1 cellular context compared by ENCODE assay signal in genomic region chr16:22370038-22370541, GRCh38.
TF ChIP-seq lines count a peak whose summit lies in the region.

No MANE protein-coding gene starts in this region.

TF ChIP-seq in endothelial cell of umbilical vein, 7 proteins besides CTCF, POLR2A, EP300 and RAD21 (continued from another document):
- TF ChIP-seq MAX (IDR thresholded peaks at IDR 0.05; ENCODE audit: insufficient read depth, insufficient read length) = no peak
- TF ChIP-seq FOS (IDR thresholded peaks at IDR 0.05; ENCODE audit: borderline replicate concordance, insufficient read depth, low read length) = no peak
- TF ChIP-seq POLR2AphosphoS5 (IDR thresholded peaks at IDR 0.05; ENCODE audit: insufficient read depth, low read depth, low read length) = no peak
- no peak for TF ChIP-seq MYC (IDR thresholded peaks at IDR 0.05; ENCODE audit: low read depth, low read length)
- no peak for TF ChIP-seq GATA2 (IDR thresholded peaks at IDR 0.05; ENCODE audit: insufficient read depth, insufficient read length, low read depth, low read length)
- no peak for TF ChIP-seq EZH2 (IDR thresholded peaks at IDR 0.05; ENCODE audit: borderline replicate concordance, low read depth, low read length, severe bottlenecking)
